1 cellular context compared by ENCODE assay signal in the genomic region with DNA sequence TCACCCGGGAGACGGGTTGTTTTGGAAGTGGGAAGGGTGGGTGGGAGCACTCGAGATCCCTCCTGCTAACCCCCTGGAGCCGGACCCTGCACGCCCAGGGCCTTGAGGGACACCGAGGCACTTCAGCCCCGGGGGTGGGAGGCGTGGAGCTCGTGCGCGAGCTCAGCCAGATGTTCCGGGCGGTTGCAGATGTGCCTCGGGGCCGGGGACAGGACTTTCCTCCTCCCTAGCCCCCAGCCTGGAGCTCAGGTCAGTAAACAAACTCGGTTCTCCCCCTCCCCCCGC.
TF ChIP-seq lines count a peak whose summit lies in the region.

No MANE protein-coding gene starts in this region.

TF ChIP-seq in GM12878, 131 proteins besides CTCF, POLR2A, EP300 and RAD21:
- TF ChIP-seq ZBED1 (IDR thresholded peaks at IDR 0.05; ENCODE audit: borderline replicate concordance) (no peak), HDAC6 (IDR thresholded peaks at IDR 0.05; ENCODE audit: unreplicated experiment) (no peak), SRF (IDR thresholded peaks at IDR 0.05; ENCODE audit: low read depth in 2 of 2, low read length in 2 of 2) (no peak), KDM1A (IDR thresholded peaks at IDR 0.05; ENCODE audit: borderline replicate concordance) (no peak), USF2 (IDR thresholded peaks at IDR 0.05; ENCODE audit: borderline replicate concordance, low read depth, low read length) (no peak), POLR2AphosphoS5 (IDR thresholded peaks at IDR 0.05; ENCODE audit: low read length) (no peak), POLR2AphosphoS2 (IDR thresholded peaks at IDR 0.05; ENCODE audit: low read depth, low read length) (no peak), NRF1 (conservative IDR thresholded peaks at IDR 0.05; ENCODE audit: low read depth, low read length) (no peak), ETV6 (conservative IDR thresholded peaks at IDR 0.05 in 1 of 2, IDR thresholded peaks at IDR 0.05 in 1 of 2; ENCODE audit: borderline replicate concordance in 1 of 2, low read depth in 1 of 2) (no peak), CREM (IDR thresholded peaks at IDR 0.05; ENCODE audit: low read depth) (no peak), KAT2A (conservative IDR thresholded peaks at IDR 0.05; ENCODE audit: control insufficient read depth, low read depth, low read length) (no peak), ZNF24 (IDR thresholded peaks at IDR 0.05) (no peak), YY1 (IDR thresholded peaks at IDR 0.05; ENCODE audit: low read depth, low read length) (no peak)
- TF ChIP-seq, protein P1, sequence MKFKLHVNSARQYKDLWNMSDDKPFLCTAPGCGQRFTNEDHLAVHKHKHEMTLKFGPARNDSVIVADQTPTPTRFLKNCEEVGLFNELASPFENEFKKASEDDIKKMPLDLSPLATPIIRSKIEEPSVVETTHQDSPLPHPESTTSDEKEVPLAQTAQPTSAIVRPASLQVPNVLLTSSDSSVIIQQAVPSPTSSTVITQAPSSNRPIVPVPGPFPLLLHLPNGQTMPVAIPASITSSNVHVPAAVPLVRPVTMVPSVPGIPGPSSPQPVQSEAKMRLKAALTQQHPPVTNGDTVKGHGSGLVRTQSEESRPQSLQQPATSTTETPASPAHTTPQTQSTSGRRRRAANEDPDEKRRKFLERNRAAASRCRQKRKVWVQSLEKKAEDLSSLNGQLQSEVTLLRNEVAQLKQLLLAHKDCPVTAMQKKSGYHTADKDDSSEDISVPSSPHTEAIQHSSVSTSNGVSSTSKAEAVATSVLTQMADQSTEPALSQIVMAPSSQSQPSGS (IDR thresholded peaks at IDR 0.05; ENCODE audit: low read length) = no peak
- TF ChIP-seq, protein P2, sequence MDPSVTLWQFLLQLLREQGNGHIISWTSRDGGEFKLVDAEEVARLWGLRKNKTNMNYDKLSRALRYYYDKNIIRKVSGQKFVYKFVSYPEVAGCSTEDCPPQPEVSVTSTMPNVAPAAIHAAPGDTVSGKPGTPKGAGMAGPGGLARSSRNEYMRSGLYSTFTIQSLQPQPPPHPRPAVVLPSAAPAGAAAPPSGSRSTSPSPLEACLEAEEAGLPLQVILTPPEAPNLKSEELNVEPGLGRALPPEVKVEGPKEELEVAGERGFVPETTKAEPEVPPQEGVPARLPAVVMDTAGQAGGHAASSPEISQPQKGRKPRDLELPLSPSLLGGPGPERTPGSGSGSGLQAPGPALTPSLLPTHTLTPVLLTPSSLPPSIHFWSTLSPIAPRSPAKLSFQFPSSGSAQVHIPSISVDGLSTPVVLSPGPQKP (IDR thresholded peaks at IDR 0.05; ENCODE audit: low read depth, low read length) = no peak
- TF ChIP-seq, protein P3, sequence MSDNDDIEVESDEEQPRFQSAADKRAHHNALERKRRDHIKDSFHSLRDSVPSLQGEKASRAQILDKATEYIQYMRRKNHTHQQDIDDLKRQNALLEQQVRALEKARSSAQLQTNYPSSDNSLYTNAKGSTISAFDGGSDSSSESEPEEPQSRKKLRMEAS (IDR thresholded peaks at IDR 0.05; ENCODE audit: low read depth, low read length) = no peak
